ENCODE assay signal across 8 cellular contexts in genomic region chr12:64669270-64669842, GRCh38. TPM values are rescaled to one million over a fixed set of nuclear protein-coding genes. Genes with fewer than 3 reads are reported as not detected.
DNase-seq lines count a peak whose midpoint lies in the region; ATAC-seq and TF ChIP-seq lines count a peak whose summit lies in the region.

No MANE protein-coding gene starts in this region.

- H3K4me1 ChIP-seq in left lung: peaks cover 72 to 98% of the 10 kb centered on the region in 2 donors
- peaks cover 93 to 97% (median 96%) of the 10 kb centered on the region in 4 donors for H3K4me1 ChIP-seq in upper lobe of left lung

- no peaks in the 10 kb centered on the region for H3K27me3 Mint-ChIP-seq in activated naive CD8-positive, alpha-beta T cell

- H3K4me1 Mint-ChIP-seq in activated naive CD8-positive, alpha-beta T cell (ENCODE audit: low read depth): peaks cover 93% of the 10 kb centered on the region

- TF ChIP-seq CTCF in NB4 (IDR thresholded peaks at IDR 0.05; ENCODE audit: low read depth, low read length) (no peak), left lung (IDR thresholded peaks at IDR 0.05) (no peak), upper lobe of left lung (IDR thresholded peaks at IDR 0.05) (no peak)

- H3K9me3 ChIP-seq in left lung (no peaks in the 10 kb centered on the region), upper lobe of left lung (no peaks in the 10 kb centered on the region)

- DNase-seq in NCI-H1092 treated with DMSO at 0.1 percent for 48 hours (lab: John Stamatoyannopoulos, UW) (peak; percentile 33), NCI-H1092 (lab: John Stamatoyannopoulos, UW) (no peak), NB4 (ENCODE audit: low read depth) (peak; percentile 74), left lung (peak; percentile 59 to 87), upper lobe of left lung (peak; percentile 54 to 73), C1 segment of cervical spinal cord (lab: John Stamatoyannopoulos, UW) (no peak)

- peak overlapping the region; percentile 91 for H3K27ac Mint-ChIP-seq in activated naive CD8-positive, alpha-beta T cell

- WGBS in upper lobe of left lung, 2 donors: 11 to 14% methylated on average over 9 to 10 of the region's 10 CpGs

- no peak for TF ChIP-seq POLR2A in NB4 (IDR thresholded peaks at IDR 0.05; ENCODE audit: extremely low read depth, insufficient read length)
- TF ChIP-seq POLR2A in upper lobe of left lung (IDR thresholded peaks at IDR 0.05): no peak

- ATAC-seq in HG02588 (IDR thresholded peaks at IDR 0.05; ENCODE audit: unreplicated experiment): peak; percentile 73
- peak; percentile 34 for ATAC-seq in left lung
- peak; percentile 38 to 45 for ATAC-seq in upper lobe of left lung (ENCODE audit: low FRiP score in 2 of 2)

- intact Hi-C loops in left lung (cut with DNase I): no loop called here

- peak overlapping the region; percentile 84 for H3K4me3 Mint-ChIP-seq in activated naive CD8-positive, alpha-beta T cell

- H3K4me3 ChIP-seq in NB4 (ENCODE audit: low read depth, low read length): peak overlapping the region; percentile 40
- peak overlapping the region in 1 of 2 donors; percentile 17 for H3K4me3 ChIP-seq in left lung
- H3K4me3 ChIP-seq in upper lobe of left lung: peak overlapping the region in 2 of 4 donors; percentile 29 to 31

- H3K36me3 ChIP-seq in left lung (no peaks in the 10 kb centered on the region), upper lobe of left lung (no peaks in the 10 kb centered on the region)

- H3K9me3 Mint-ChIP-seq in activated naive CD8-positive, alpha-beta T cell (ENCODE audit: low read depth): no peaks in the 10 kb centered on the region

- TF ChIP-seq EP300 in upper lobe of left lung (IDR thresholded peaks at IDR 0.05): no peak

- no peaks in the 10 kb centered on the region for H3K27me3 ChIP-seq in left lung
- H3K27me3 ChIP-seq in upper lobe of left lung: no peaks in the 10 kb centered on the region

- H3K27ac ChIP-seq in left lung (peak overlapping the region; percentile 72 to 81), upper lobe of left lung (peak overlapping the region; percentile 58 to 84 (median 72))

- H3K36me3 Mint-ChIP-seq in activated naive CD8-positive, alpha-beta T cell: no peaks in the 10 kb centered on the region

RNA-seq across cellular contexts. Expression of gene RASSF3, which starts 59.1 kb away (rescaled TPM):
- total RNA-seq in left lung (10 to 100 TPM; 74.5 to 90.2 TPM), upper lobe of left lung (100 to 1,000 TPM in 1 of 6 donors, 10 to 100 TPM in 5; 25.0 to 104 (median 46.0) TPM)

Comparison
In these comparisons a context has a peak if more than half of its experiments do, and no peak if none do; other contexts are left out.
1. DNase-seq: peak in NCI-H1092 treated with DMSO at 0.1 percent for 48 hours (single experiment), NB4 (single experiment), left lung (2 of 2) and upper lobe of left lung (2 of 2); none in NCI-H1092 (single experiment) and C1 segment of cervical spinal cord (0 of 14).
2. Peak in every context shown above with its lines, with median percentiles within 50 percentile points of each other: ATAC-seq.